ENCODE assay signal across 9 cellular contexts in the genomic region with DNA sequence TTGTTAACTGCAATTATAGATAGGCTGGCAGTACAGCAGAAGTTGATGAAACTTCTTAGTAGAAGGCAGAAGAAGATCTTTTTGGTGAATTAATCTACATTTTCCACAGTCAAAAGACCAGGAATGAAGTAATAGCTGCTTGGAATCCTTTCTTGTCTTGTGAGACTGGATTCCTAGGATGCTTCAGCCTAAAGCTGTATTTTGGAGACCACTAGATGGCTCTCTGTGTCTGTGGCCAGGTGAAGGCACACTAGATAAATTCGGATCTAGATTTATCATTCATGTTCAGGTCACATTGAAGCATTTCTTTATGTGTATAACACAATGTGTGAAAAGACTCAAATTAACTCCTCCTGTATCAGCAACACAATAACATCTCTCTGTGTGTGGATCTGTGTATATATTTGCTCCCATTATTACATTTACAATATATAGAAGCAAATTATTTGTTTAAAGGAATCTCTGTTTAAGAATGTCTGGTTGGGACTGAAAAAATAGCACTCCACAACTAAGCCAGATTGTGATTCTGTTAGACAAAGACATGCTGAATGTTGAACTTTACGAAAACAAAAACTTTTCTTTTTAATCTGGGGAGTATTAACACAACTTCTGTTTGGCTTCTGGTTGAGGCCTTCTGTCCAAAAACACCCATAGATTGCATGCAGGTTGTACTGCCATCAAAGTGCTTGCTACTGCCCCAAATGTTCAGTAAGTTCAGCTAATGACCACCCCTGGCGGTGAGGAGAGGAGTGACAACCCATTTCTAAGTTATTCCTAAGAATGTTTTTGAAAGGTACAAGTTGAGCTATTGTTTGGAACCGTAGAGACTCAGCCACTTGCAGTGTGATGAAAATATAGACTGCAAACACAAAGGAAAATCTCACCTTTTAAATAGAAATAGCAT. TPM values are rescaled to one million over a fixed set of nuclear protein-coding genes. Genes with fewer than 3 reads are reported as not detected.
DNase-seq lines count a peak whose midpoint lies in the region; ATAC-seq and TF ChIP-seq lines count a peak whose summit lies in the region.
"Had no signal": no experiment of that assay in that cellular context is flagged by ENCODE, and none has a peak within 500 bp of the region (broad histone marks: within the 10 kb centered on the region; RNA-seq: fewer than 3 reads in every experiment).

No MANE protein-coding gene starts in this region.

- intact Hi-C loops in left colon (cut with DNase I, micrococcal nuclease) = loop anchor here in 1 of 2 donors (5.0 kb wide), 1 partner anchor 126 kb away; no protein-coding TSS in a partner anchor

- H3K27ac Mint-ChIP-seq in H9 (peak overlapping the region in 1 of 3 experiments; percentile 86; a peak in 1 of 7 replicates), WTC11 (peak overlapping the region; percentile 57)
- no peak overlapping the region for H3K27ac Mint-ChIP-seq in activated CD4-positive, alpha-beta memory T cell treated with anti-CD3 and anti-CD28 coated beads, Interleukin-2, amount 10 ng/mL, durations not matched to agents 7 days and 5 days

- no peaks in the 10 kb centered on the region for H3K4me1 ChIP-seq in H9 (ENCODE audit: insufficient read depth, low read length)

- H3K4me3 Mint-ChIP-seq in H9 = no peak overlapping the region
- H3K4me3 Mint-ChIP-seq in WTC11 = no peak overlapping the region
- H3K4me3 Mint-ChIP-seq in activated CD4-positive, alpha-beta memory T cell treated with anti-CD3 and anti-CD28 coated beads, Interleukin-2, amount 10 ng/mL, durations not matched to agents 7 days and 5 days = no peak overlapping the region

- H3K14ac ChIP-seq in H9 (ENCODE audit: insufficient read depth, low read length) = no peak overlapping the region

- H3K79me2 ChIP-seq in H9 (ENCODE audit: insufficient read depth, low read length) = no peaks in the 10 kb centered on the region

- no peak overlapping the region for H2BK120ac ChIP-seq in H9 (ENCODE audit: low read depth, low read length, poor library complexity, severe bottlenecking)

- H3K9ac ChIP-seq in H9 (ENCODE audit: extremely low read depth, insufficient read length, low read length) = no peak overlapping the region

- H4K20me1 ChIP-seq in H9 (ENCODE audit: control insufficient read depth, insufficient read depth, insufficient read length) = no peaks in the 10 kb centered on the region

- H3K9me3 Mint-ChIP-seq in H9 (no peaks in the 10 kb centered on the region; a peak in 2 of 5 replicates), WTC11 (peaks cover 6% of the 10 kb centered on the region; the same call in 1 of the 2 replicates)
- no peaks in the 10 kb centered on the region for H3K9me3 Mint-ChIP-seq in activated CD4-positive, alpha-beta memory T cell treated with anti-CD3 and anti-CD28 coated beads, Interleukin-2, amount 10 ng/mL, durations not matched to agents 7 days and 5 days

- no peak overlapping the region for H3K23ac ChIP-seq in H9 (ENCODE audit: insufficient read length, low read depth, low read length)

- no peak overlapping the region for H2BK20ac ChIP-seq in H9 (ENCODE audit: low read depth, low read length, poor library complexity, severe bottlenecking)

- DNase-seq in AG04450 (ENCODE audit: low read depth, low spot score) (no peak), GM03348 (ENCODE audit: low spot score) (peak; percentile 32), H9 (peak; percentile 48), LoVo (ENCODE audit: low spot score) (peak; percentile 54), WTC11 (ENCODE audit: low spot score) (peak; percentile 36), left colon (peak in 1 of 2 donors; percentile 15), HK-2 (ENCODE audit: unreplicated experiment) (no peak)
- DNase-seq in activated CD4-positive, alpha-beta memory T cell treated with anti-CD3 and anti-CD28 coated beads, Interleukin-2, amount 10 ng/mL, durations not matched to agents 7 days and 5 days = no peak

- H3K27me3 ChIP-seq in AG04450 (ENCODE audit: control insufficient read depth, insufficient read depth, low read length) = no peaks in the 10 kb centered on the region
- no peaks in the 10 kb centered on the region for H3K27me3 ChIP-seq in H9 (ENCODE audit: insufficient read depth, low read length)

- H3K79me1 ChIP-seq in H9 (ENCODE audit: insufficient read depth, low read depth, low read length, poor library complexity, severe bottlenecking) = no peaks in the 10 kb centered on the region

- H3K27ac ChIP-seq in AG04450 (ENCODE audit: low read depth, low read length) (no peak overlapping the region), H9 (ENCODE audit: insufficient read length, low read depth, low read length) (no peak overlapping the region)

- no peak overlapping the region for H2AK5ac ChIP-seq in H9 (ENCODE audit: insufficient read length, low read length)

- no peak overlapping the region for H4K5ac ChIP-seq in H9 (ENCODE audit: insufficient read length, low read depth, low read length)

- H4K91ac ChIP-seq in H9 (ENCODE audit: insufficient read length, low read depth, low read length) = no peak overlapping the region

- TF ChIP-seq CTCF in AG04450 (IDR thresholded peaks at IDR 0.05; ENCODE audit: low read depth, low read length) = peak; percentile 56
- TF ChIP-seq CTCF in H9 (conservative IDR thresholded peaks at IDR 0.05) = peak; percentile 62
- peak; percentile 57; the same call in 1 of the 2 replicates for TF ChIP-seq CTCF in WTC11 (IDR thresholded peaks at IDR 0.05)

- H3K4me1 Mint-ChIP-seq in H9 (peaks cover 3 to 6% of the 10 kb centered on the region in 2 experiments), WTC11 (peaks cover 10% of the 10 kb centered on the region)
- no peaks in the 10 kb centered on the region for H3K4me1 Mint-ChIP-seq in activated CD4-positive, alpha-beta memory T cell treated with anti-CD3 and anti-CD28 coated beads, Interleukin-2, amount 10 ng/mL, durations not matched to agents 7 days and 5 days

- H3K23me2 ChIP-seq in H9 (ENCODE audit: insufficient read length, low read depth, low read length, poor library complexity, severe bottlenecking) = no peaks in the 10 kb centered on the region

- no peak overlapping the region for H3K4ac ChIP-seq in H9 (ENCODE audit: low read depth, low read length)

- H2AFZ ChIP-seq in H9 (ENCODE audit: low read length) = no peak overlapping the region

- POLR2A ChIA-PET in AG04450 (lab: Yijun Ruan, JAX) (no interaction called here), WTC11 (lab: Charles Lee) (interaction anchor here (0.6 to 1.0 kb wide), 2 partner anchors 16 to 369 kb away, joined by 3 read pairs; no protein-coding TSS in a partner anchor)
- POLR2A ChIA-PET in activated CD4-positive, alpha-beta memory T cell treated with anti-CD3 and anti-CD28 coated beads, Interleukin-2, amount 10 ng/mL, durations not matched to agents 7 days and 5 days (lab: Charles Lee) = no interaction called here

- no peak overlapping the region for H3K4me2 ChIP-seq in H9 (ENCODE audit: insufficient read depth, insufficient read length, low read length)

- H3K9me3 ChIP-seq in AG04450 (ENCODE audit: control insufficient read depth, insufficient read depth, low read length) = no peaks in the 10 kb centered on the region; the same call in 1 of the 2 replicates
- H3K9me3 ChIP-seq in H9 (ENCODE audit: control insufficient read depth, low read depth, low read length) = no peaks in the 10 kb centered on the region

- H2BK12ac ChIP-seq in H9 (ENCODE audit: insufficient read length, low read depth, low read length) = no peak overlapping the region

- CTCF ChIA-PET in AG04450 (lab: Charles Lee) (interaction anchor here (0.8 to 1.6 kb wide), 4 partner anchors 9 to 106 kb away, joined by 3 to 4 read pairs (median 3); no protein-coding TSS in a partner anchor), WTC11 (lab: Charles Lee) (interaction anchor here (0.6 to 4.9 kb wide), 34 partner anchors 9 to 1442 kb away, joined by 3 to 40 read pairs (median 3); a partner anchor contains a TSS)
- CTCF ChIA-PET in activated CD4-positive, alpha-beta memory T cell treated with anti-CD3 and anti-CD28 coated beads, Interleukin-2, amount 10 ng/mL, durations not matched to agents 7 days and 5 days (lab: Charles Lee) = interaction anchor here (1.0 to 1.1 kb wide), 2 partner anchors 18 to 126 kb away, joined by 3 read pairs; no protein-coding TSS in a partner anchor

- no peak overlapping the region for H2BK5ac ChIP-seq in H9 (ENCODE audit: insufficient read length, low read length)

- H3K27me3 Mint-ChIP-seq in H9 (ENCODE audit: low read depth) = peaks cover 21% of the 10 kb centered on the region
- H3K27me3 Mint-ChIP-seq in WTC11 (ENCODE audit: low read depth) = no peaks in the 10 kb centered on the region
- H3K27me3 Mint-ChIP-seq in activated CD4-positive, alpha-beta memory T cell treated with anti-CD3 and anti-CD28 coated beads, Interleukin-2, amount 10 ng/mL, durations not matched to agents 7 days and 5 days = no peaks in the 10 kb centered on the region

- H3K36me3 Mint-ChIP-seq in H9 (ENCODE audit: insufficient read depth in 1 of 3, low read depth in 3 of 3) = no peaks in the 10 kb centered on the region; a peak in 1 of 7 replicates
- no peaks in the 10 kb centered on the region for H3K36me3 Mint-ChIP-seq in WTC11
- no peaks in the 10 kb centered on the region for H3K36me3 Mint-ChIP-seq in activated CD4-positive, alpha-beta memory T cell treated with anti-CD3 and anti-CD28 coated beads, Interleukin-2, amount 10 ng/mL, durations not matched to agents 7 days and 5 days (ENCODE audit: low read depth)

- ATAC-seq in WTC11 (peak; percentile 96), left colon (peak; percentile 64)

- no peak overlapping the region for H2BK15ac ChIP-seq in H9 (ENCODE audit: low read depth, low read length)

- no peak overlapping the region for H4K8ac ChIP-seq in H9 (replicated peaks; ENCODE audit: insufficient read length, low read depth, low read length)

- no CpG with 5 or more reads among the region's 4 CpGs for WGBS in H9 (ENCODE audit: extremely low coverage, insufficient read length, low lambda C conversion rate)

- H3K56ac ChIP-seq in H9 (ENCODE audit: insufficient read length, low read depth, low read length) = no peak overlapping the region

- H3T11ph ChIP-seq in H9 (ENCODE audit: low read length) = no peak overlapping the region

- no peak overlapping the region for H3K18ac ChIP-seq in H9 (ENCODE audit: insufficient read length, low read depth, low read length)

- H3K4me3 ChIP-seq in AG04450 (ENCODE audit: low read depth, low read length) = no peak overlapping the region

RNA-seq across cellular contexts. Expression of a gene that starts 10.6 kb away (rescaled TPM):
- polyA plus RNA-seq in AG04450 (2011; rRNA removed) = not detected in 2 replicates
- not detected in 2 replicates for polyA minus RNA-seq in AG04450 (2011; rRNA and poly(A)+ RNA removed)
- total RNA-seq in H9 (2021) (not detected in 2 replicates), WTC11 (2021) (0.02 to 0.07 TPM in 2 of 3 replicates, not detected in the other), left colon (under 1 TPM; 0.59 to 0.85 TPM)
- not detected for total RNA-seq in activated CD4-positive, alpha-beta memory T cell treated with anti-CD3 and anti-CD28 coated beads, Interleukin-2, amount 10 ng/mL, durations not matched to agents 7 days and 5 days
- total RNA-seq: LHCN-M2 had no signal

Comparison
In these comparisons a context has a peak if more than half of its experiments do, and no peak if none do; other contexts are left out.
1. DNase-seq: peak in GM03348 (single experiment), H9 (single experiment), LoVo (single experiment) and WTC11 (single experiment); none in AG04450 (single experiment), HK-2 (single experiment) and activated CD4-positive, alpha-beta memory T cell treated with anti-CD3 and anti-CD28 coated beads, Interleukin-2, amount 10 ng/mL, durations not matched to agents 7 days and 5 days (single experiment).
2. Peak in every context shown above with its lines, with median percentiles within 50 percentile points of each other: CTCF ChIP-seq.